ENCODE assay signal across 23 cellular contexts in the genomic region with DNA sequence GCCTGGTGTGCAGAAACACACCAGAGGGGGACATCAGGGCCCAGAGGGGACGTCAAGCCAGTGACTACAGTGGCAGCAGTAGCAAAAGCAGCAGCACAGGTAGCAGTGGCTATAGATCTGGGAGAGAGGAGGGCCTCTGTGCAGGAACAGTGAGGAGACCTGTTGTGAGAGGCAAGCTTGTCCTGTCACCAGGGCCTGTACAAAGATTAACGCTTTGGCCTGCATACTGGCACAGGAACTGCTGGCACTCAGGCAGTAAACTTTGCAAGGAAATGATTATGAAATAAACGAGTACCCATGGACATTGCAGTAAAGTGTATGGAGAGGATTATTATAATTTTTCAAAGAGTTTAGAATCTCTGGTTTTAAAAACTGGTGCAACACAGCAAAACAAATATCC.
"Had no signal": no experiment of that assay in that cellular context is flagged by ENCODE, and none has a peak within 500 bp of the region (broad histone marks: within the 10 kb centered on the region; RNA-seq: fewer than 3 reads in every experiment).

No MANE protein-coding gene starts in this region.

- H3K36me3 ChIP-seq: gastroesophageal sphincter, lower lobe of right lung, tibial artery had no signal

- H3K4me3 ChIP-seq: coronary artery, gastroesophageal sphincter, lower lobe of right lung, tibial artery had no signal

- H3K4me1 ChIP-seq: gastroesophageal sphincter, tibial artery had no signal

- DNase-seq: activated B cell treated with CpG ODN at 0.5 μM for 24 hours; activated CD4-positive, alpha-beta memory T cell treated with anti-CD3 and anti-CD28 coated beads for 36 hours; activated CD4-positive, alpha-beta T cell treated with anti-CD3 and anti-CD28 coated beads for 4 hours; activated effector memory CD4-positive, alpha-beta T cell treated with Interleukin-2 at 50 U/mL for 16 hours; activated naive CD4-positive, alpha-beta T cell treated with anti-CD3 and anti-CD28 coated beads for 36 hours; activated naive CD8-positive, alpha-beta T cell treated with anti-CD3 and anti-CD28 coated beads, Interleukin-2, amount 10 ng/mL, durations not matched to agents 7 days and 5 days; activated T-cell treated with anti-CD3 and anti-CD28 coated beads, Interleukin-2, amount 50 U/mL, for 72 hours; amniotic stem cell; cerebellar nuclear complex; endodermal cell; head of caudate nucleus; lower lobe of right lung; mesendoderm; naive B cell; stimulated activated CD4-positive, alpha-beta T cell treated with anti-CD3 and anti-CD28 coated beads, Interleukin-1b, Interleukin-23, amount 100 ng/mL, for 48 hours; stimulated activated naive CD8-positive, alpha-beta T cell treated with anti-CD3 and anti-CD28 coated beads, Interleukin-15, amount 100 ng/mL, for 72 hours; T-helper 9 cell; tibial artery had no signal

- H3K27ac ChIP-seq: coronary artery, gastroesophageal sphincter, lower lobe of right lung, tibial artery had no signal

- FAIRE-seq: bronchial epithelial cell, islet of Langerhans had no signal

- H3K9me3 ChIP-seq: gastroesophageal sphincter, lower lobe of right lung, tibial artery had no signal

- H3K27me3 ChIP-seq: gastroesophageal sphincter, tibial artery had no signal

- ATAC-seq: activated T-cell treated with anti-CD3 and anti-CD28 coated beads, Interleukin-2, amount 50 U/mL, for 72 hours; gastroesophageal sphincter; lower lobe of right lung; stimulated activated effector memory CD8-positive, alpha-beta T cell treated with anti-CD3 and anti-CD28 coated beads, Interleukin-12 subunit alpha, Interleukin-12 subunit beta, amount 100 ng/mL, for 72 hours; stimulated activated naive CD8-positive, alpha-beta T cell treated with anti-CD3 and anti-CD28 coated beads, Interleukin-15, amount 100 ng/mL, for 72 hours had no signal
